26 cellular contexts compared by ENCODE assay signal in genomic region chr2:72974436-72974754, GRCh38. TPM values are rescaled to one million over a fixed set of nuclear protein-coding genes. Genes with fewer than 3 reads are reported as not detected.
"Had no signal": no experiment of that assay in that cellular context is flagged by ENCODE, and none has a peak within 500 bp of the region (broad histone marks: within the 10 kb centered on the region; RNA-seq: fewer than 3 reads in every experiment).

No MANE protein-coding gene starts in this region.

- H3K4me1 Mint-ChIP-seq: activated CD4-positive, alpha-beta T cell treated with anti-CD3 and anti-CD28 coated beads, Interleukin-2, amount 10 ng/mL, durations not matched to agents 24 days and 14 days; activated naive CD8-positive, alpha-beta T cell treated with anti-CD3 and anti-CD28 coated beads, Interleukin-2, amount 50 U/mL, for 24 hours; central memory CD8-positive, alpha-beta T cell had no signal

- H3K27me3 Mint-ChIP-seq: activated CD4-positive, alpha-beta memory T cell treated with anti-CD3 and anti-CD28 coated beads for 36 hours; activated naive CD8-positive, alpha-beta T cell treated with anti-CD3 and anti-CD28 coated beads, Interleukin-2, amount 50 U/mL, for 24 hours; brain had no signal

- H3K36me3 Mint-ChIP-seq: activated CD4-positive, alpha-beta memory T cell treated with anti-CD3 and anti-CD28 coated beads for 36 hours; activated naive CD4-positive, alpha-beta T cell treated with anti-CD3 and anti-CD28 coated beads, Interleukin-2, amount 50 U/mL, for 72 hours; brain had no signal

- DNase-seq: activated CD4-positive, alpha-beta memory T cell treated with anti-CD3 and anti-CD28 coated beads for 36 hours; activated CD4-positive, alpha-beta T cell treated with anti-CD3 and anti-CD28 coated beads, Interleukin-2, amount 10 ng/mL, durations not matched to agents 24 days and 14 days; activated CD4-positive, CD25-positive, alpha-beta regulatory T cell treated with anti-CD3 and anti-CD28 coated beads, Interleukin-2, amount 50 U/mL, for 72 hours; activated effector memory CD4-positive, alpha-beta T cell treated with anti-CD3 and anti-CD28 coated beads, Interleukin-2, amount 50 U/mL, for 16 hours; activated naive CD4-positive, alpha-beta T cell treated with Interleukin-2 at 50 U/mL for 16 hours; activated naive CD8-positive, alpha-beta T cell treated with anti-CD3 and anti-CD28 coated beads, Interleukin-2, amount 50 U/mL, for 24 hours; activated T-cell treated with anti-CD3 and anti-CD28 coated beads, Interleukin-2, amount 50 U/mL, for 4 hours; amniotic stem cell; Karpas-422; MM.1S; NCI-H1105; NCI-H1436; NCI-H187 treated with DMSO at 0.1 percent for 48 hours; NCI-H2081 treated with DMSO at 0.1 percent for 48 hours; NCI-H2227 treated with DMSO at 0.1 percent for 48 hours; NCI-H446 treated with DMSO at 0.1 percent for 48 hours; NCI-H524 treated with DMSO at 0.1 percent for 48 hours; PC-3; SHP77 had no signal

- H3K9me3 Mint-ChIP-seq: activated CD4-positive, alpha-beta memory T cell treated with anti-CD3 and anti-CD28 coated beads for 36 hours; activated CD4-positive, alpha-beta T cell treated with anti-CD3 and anti-CD28 coated beads, Interleukin-2, amount 10 ng/mL, durations not matched to agents 24 days and 14 days; activated naive CD4-positive, alpha-beta T cell treated with anti-CD3 and anti-CD28 coated beads, Interleukin-2, amount 50 U/mL, for 72 hours; activated naive CD8-positive, alpha-beta T cell treated with anti-CD3 and anti-CD28 coated beads, Interleukin-2, amount 50 U/mL, for 24 hours; activated T-cell treated with anti-CD3 and anti-CD28 coated beads, Interleukin-2, amount 50 U/mL, for 4 hours; brain; central memory CD8-positive, alpha-beta T cell; T-helper 1 cell treated with Interleukin-12 subunit alpha and Interleukin-12 subunit beta and Interleukin-4 antibody, amounts not matched to agents 30 μg/mL and 1 μg/mL, for 36 hours had no signal

- FAIRE-seq: astrocyte, RCC 7860 had no signal

- H3K4me3 Mint-ChIP-seq: activated CD4-positive, alpha-beta memory T cell treated with anti-CD3 and anti-CD28 coated beads for 36 hours; activated CD4-positive, alpha-beta T cell treated with anti-CD3 and anti-CD28 coated beads, Interleukin-2, amount 10 ng/mL, durations not matched to agents 24 days and 14 days; activated naive CD8-positive, alpha-beta T cell treated with anti-CD3 and anti-CD28 coated beads, Interleukin-2, amount 50 U/mL, for 24 hours; activated T-cell treated with anti-CD3 and anti-CD28 coated beads, Interleukin-2, amount 50 U/mL, for 4 hours; brain; central memory CD8-positive, alpha-beta T cell; T-helper 1 cell treated with Interleukin-12 subunit alpha and Interleukin-12 subunit beta and Interleukin-4 antibody, amounts not matched to agents 30 μg/mL and 1 μg/mL, for 36 hours had no signal

- H3K27ac Mint-ChIP-seq: activated CD4-positive, alpha-beta memory T cell treated with anti-CD3 and anti-CD28 coated beads for 36 hours; activated CD4-positive, alpha-beta T cell treated with anti-CD3 and anti-CD28 coated beads, Interleukin-2, amount 10 ng/mL, durations not matched to agents 24 days and 14 days; activated naive CD4-positive, alpha-beta T cell treated with anti-CD3 and anti-CD28 coated beads, Interleukin-2, amount 50 U/mL, for 72 hours; activated naive CD8-positive, alpha-beta T cell treated with anti-CD3 and anti-CD28 coated beads, Interleukin-2, amount 50 U/mL, for 24 hours; T-helper 1 cell treated with Interleukin-12 subunit alpha and Interleukin-12 subunit beta and Interleukin-4 antibody, amounts not matched to agents 30 μg/mL and 1 μg/mL, for 36 hours had no signal

RNA-seq across cellular contexts. Expression of gene EMX1, which starts 57.1 kb away (rescaled TPM):
- total RNA-seq: activated CD4-positive, alpha-beta memory T cell treated with anti-CD3 and anti-CD28 coated beads for 36 hours; activated CD4-positive, alpha-beta T cell treated with anti-CD3 and anti-CD28 coated beads, Interleukin-2, amount 10 ng/mL, durations not matched to agents 24 days and 14 days; activated naive CD4-positive, alpha-beta T cell treated with anti-CD3 and anti-CD28 coated beads, Interleukin-2, amount 50 U/mL, for 72 hours; PC-3; SK-MEL-5 had no signal
